In the genomic region with DNA sequence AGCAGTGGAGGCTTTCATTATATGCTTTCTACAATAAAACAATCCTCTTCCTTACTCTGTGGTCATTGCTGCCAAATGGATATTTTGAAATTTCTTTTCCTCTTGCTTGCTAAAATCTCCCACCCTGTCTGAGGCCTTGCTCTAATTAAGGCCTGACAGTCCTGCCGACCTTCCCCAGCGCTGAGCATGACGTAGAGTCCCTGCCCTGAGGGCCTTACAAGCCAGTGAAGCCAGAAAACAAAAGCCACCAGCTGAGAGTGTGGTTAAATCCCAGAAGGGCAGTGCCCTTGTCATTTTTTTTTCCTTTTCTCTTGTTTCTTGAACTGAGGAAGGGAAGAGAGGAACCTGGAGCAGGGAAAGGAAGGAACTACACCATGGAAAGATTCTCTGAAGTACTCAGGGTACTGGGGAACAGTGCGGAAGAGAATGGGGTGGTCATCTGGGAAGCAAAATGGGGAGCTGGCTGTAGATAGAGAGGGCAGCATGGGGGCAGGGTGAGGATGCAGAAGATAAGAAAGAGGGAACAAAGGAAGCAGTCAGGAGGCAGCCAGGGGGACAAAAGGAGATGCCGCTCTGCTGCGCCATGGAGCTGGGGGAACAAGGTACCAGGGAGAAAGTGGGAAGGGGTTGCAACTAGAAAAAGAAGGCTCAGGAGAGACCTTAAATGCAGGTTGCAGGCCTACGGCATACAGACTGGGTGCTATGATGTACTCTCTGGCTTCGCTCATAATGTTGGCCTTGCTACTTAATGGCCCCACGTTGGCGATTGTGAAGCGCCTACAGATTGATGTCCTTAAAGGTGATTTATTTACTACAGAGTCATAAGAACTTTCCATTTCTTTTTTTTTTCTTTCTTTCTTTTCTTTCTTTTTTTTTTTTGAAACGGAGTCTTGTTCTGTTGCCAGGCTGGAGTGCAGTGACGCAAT, we compare ENCODE assay signal across 11 cellular contexts.
DNase-seq lines count a peak whose midpoint lies in the region; ATAC-seq and TF ChIP-seq lines count a peak whose summit lies in the region.
"Had no signal": no experiment of that assay in that cellular context is flagged by ENCODE, and none has a peak within 500 bp of the region (broad histone marks: within the 10 kb centered on the region; RNA-seq: fewer than 3 reads in every experiment).

No MANE protein-coding gene starts in this region.

- H4K20me1 ChIP-seq in MM.1S (ENCODE audit: insufficient read depth, low read length): no peaks in the 10 kb centered on the region

- H3K9me3 ChIP-seq in MM.1S (replicated peaks; ENCODE audit: insufficient read depth, low read length): no peaks in the 10 kb centered on the region

- ATAC-seq in HG02981 (IDR thresholded peaks at IDR 0.05; ENCODE audit: unreplicated experiment) (no peak), HG03460 (IDR thresholded peaks at IDR 0.05; ENCODE audit: unreplicated experiment) (no peak), GM19023 (IDR thresholded peaks at IDR 0.05; ENCODE audit: unreplicated experiment) (no peak)
- ATAC-seq: activated CD4-positive, CD25-positive, alpha-beta regulatory T cell treated with anti-CD3 and anti-CD28 coated beads, Interleukin-2, amount 50 U/mL, for 24 hours; CD8-positive, alpha-beta T cell had no signal

- peaks cover 67% of the 10 kb centered on the region for H3K4me1 ChIP-seq in MM.1S (ENCODE audit: low read length)

- no peaks in the 10 kb centered on the region for H3K27me3 ChIP-seq in MM.1S (replicated peaks; ENCODE audit: insufficient read depth, low read length)

- H3K9ac ChIP-seq in MM.1S (ENCODE audit: low read length): peak overlapping the region; percentile 100; the same call in 1 of the 2 replicates

- H3K27ac ChIP-seq in MM.1S (ENCODE audit: low read length): peak overlapping the region; percentile 100; the same call in 1 of the 2 replicates

- H2AFZ ChIP-seq in MM.1S (ENCODE audit: low read length): no peak overlapping the region

- peaks cover 100% of the 10 kb centered on the region for H3K79me2 ChIP-seq in MM.1S (ENCODE audit: low read length)

- peaks cover 99% of the 10 kb centered on the region for H3F3A ChIP-seq in MM.1S (ENCODE audit: insufficient read depth, low read length)

- peak overlapping the region; percentile 90 for H3K4me2 ChIP-seq in MM.1S (ENCODE audit: low read depth, low read length)

- no peaks in the 10 kb centered on the region for H3K9me2 ChIP-seq in MM.1S (replicated peaks; ENCODE audit: insufficient read depth, low read length)

- peaks cover 31% of the 10 kb centered on the region for H3K36me3 ChIP-seq in MM.1S (replicated peaks; ENCODE audit: insufficient read depth, low read length)

- H3K4me3 ChIP-seq in MM.1S (ENCODE audit: low read length): no peak overlapping the region

- peak; percentile 79 for DNase-seq in AG09319 (ENCODE audit: extremely low read depth, low read depth)
- no peak for DNase-seq in MM.1S
- peak; percentile 86 for DNase-seq in dedifferentiated amniotic fluid mesenchymal stem cell (ENCODE audit: extremely low spot score)
- DNase-seq in midbrain (lab: John Stamatoyannopoulos, UW): peak; percentile 50
- DNase-seq in NCI-H1105 (lab: John Stamatoyannopoulos, UW): no peak
- DNase-seq: CD8-positive, alpha-beta T cell; NCI-H510A had no signal

- no peak for TF ChIP-seq CTCF in AG09319 (IDR thresholded peaks at IDR 0.05; ENCODE audit: low read depth, low read length)
- TF ChIP-seq CTCF in MM.1S (IDR thresholded peaks at IDR 0.05; ENCODE audit: low read length): no peak

Comparison
In these comparisons a context has a peak if more than half of its experiments do, and no peak if none do; other contexts are left out.
1. DNase-seq: peak in AG09319 (single experiment), dedifferentiated amniotic fluid mesenchymal stem cell (single experiment) and midbrain (single experiment); none in MM.1S (single experiment) and NCI-H1105 (single experiment).